25 cellular contexts compared by ENCODE assay signal in the genomic region with DNA sequence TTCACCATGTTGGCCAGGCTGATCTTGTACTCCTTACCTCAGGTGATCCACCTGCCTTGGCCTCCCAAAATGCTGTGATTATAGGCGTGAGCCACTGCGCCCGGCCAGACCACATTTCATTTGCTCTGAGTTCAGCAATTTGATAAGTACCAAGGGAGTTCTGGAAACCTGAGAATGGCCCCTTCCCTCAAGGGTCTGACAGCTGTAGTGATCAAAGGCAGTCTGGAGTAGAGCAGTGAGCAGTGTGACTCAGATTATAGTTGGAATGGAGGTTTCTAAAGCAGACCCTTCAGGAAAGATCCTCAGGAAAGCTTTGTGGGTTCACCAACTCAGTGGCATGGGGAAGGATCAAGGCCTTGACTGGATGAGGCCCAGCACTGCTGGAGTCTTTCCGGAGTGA. TPM values are rescaled to one million over a fixed set of nuclear protein-coding genes. Genes with fewer than 3 reads are reported as not detected.
A peak's percentile ranks its signal among the peaks of the same experiment; 100 is the strongest.
DNase-seq lines count a peak whose midpoint lies in the region; ATAC-seq, FAIRE-seq and TF ChIP-seq lines count a peak whose summit lies in the region.
"Had no signal": no experiment of that assay in that cellular context is flagged by ENCODE, and none has a peak within 500 bp of the region (broad histone marks: within the 10 kb centered on the region; RNA-seq: fewer than 3 reads in every experiment).

No MANE protein-coding gene starts in this region.

- peaks cover 5 to 20% of the 10 kb centered on the region in 2 experiments; a peak in 2 of 3 replicates for H3K36me3 ChIP-seq in HEK293 (ENCODE audit: control insufficient read depth in 2 of 2, insufficient read depth in 1 of 2, low read length in 2 of 2)
- H3K36me3 ChIP-seq in psoas muscle (ENCODE audit: insufficient read depth in 1 of 2, low read depth in 1 of 2): peaks cover 0 to 8% of the 10 kb centered on the region in 2 donors
- H3K36me3 ChIP-seq: MG63 had no signal

- no peaks in the 10 kb centered on the region for H3K9me3 Mint-ChIP-seq in activated T-cell treated with anti-CD3 and anti-CD28 coated beads, Interleukin-2, amount 50 U/mL, for 24 hours
- H3K9me3 Mint-ChIP-seq in activated T-cell treated with anti-CD3 and anti-CD28 coated beads, Interleukin-2, amount 50 U/mL, for 4 hours: no peaks in the 10 kb centered on the region
- H3K9me3 Mint-ChIP-seq in effector memory CD8-positive, alpha-beta T cell: no peaks in the 10 kb centered on the region
- no peaks in the 10 kb centered on the region for H3K9me3 Mint-ChIP-seq in activated CD4-positive, alpha-beta memory T cell treated with anti-CD3 and anti-CD28 coated beads for 36 hours
- H3K9me3 Mint-ChIP-seq: CD14-positive monocyte had no signal

- CTCF ChIA-PET in HEK293 (lab: Yijun Ruan, JAX): interaction anchor here (0.6 to 1.4 kb wide), 4 partner anchors 9 to 42 kb away, joined by 3 to 5 read pairs (median 4); no protein-coding TSS in a partner anchor
- CTCF ChIA-PET in activated CD4-positive, alpha-beta memory T cell treated with anti-CD3 and anti-CD28 coated beads for 36 hours (lab: Charles Lee): interaction anchor here (2.2 kb wide), 1 partner anchor 17 kb away, joined by 7 read pairs; no protein-coding TSS in a partner anchor

- POLR2A ChIA-PET in HEK293 (lab: Yijun Ruan, JAX): interaction anchor here (0.6 kb wide), 1 partner anchor 104 kb away, joined by 7 read pairs; no protein-coding TSS in a partner anchor
- POLR2A ChIA-PET in activated CD4-positive, alpha-beta memory T cell treated with anti-CD3 and anti-CD28 coated beads for 36 hours (lab: Charles Lee): no interaction called here

- H3K27ac ChIP-seq in HEK293 (ENCODE audit: extremely low read depth, low read depth, low read length): no peak overlapping the region
- peak overlapping the region; percentile 36 for H3K27ac ChIP-seq in psoas muscle
- H3K27ac ChIP-seq: A549 had no signal

- TF ChIP-seq CTCF in HEK293 (tag by site-specific recombination; IDR thresholded peaks at IDR 0.05) (no peak), psoas muscle (IDR thresholded peaks at IDR 0.05) (no peak)

- H3K9me3 ChIP-seq in HEK293 (ENCODE audit: control insufficient read depth, insufficient read depth, low read depth, low read length) (no peaks in the 10 kb centered on the region), psoas muscle (no peaks in the 10 kb centered on the region)
- H3K9me3 ChIP-seq: A549, MG63 had no signal

- no peaks in the 10 kb centered on the region for H3K27me3 Mint-ChIP-seq in activated T-cell treated with anti-CD3 and anti-CD28 coated beads, Interleukin-2, amount 50 U/mL, for 24 hours
- no peaks in the 10 kb centered on the region for H3K27me3 Mint-ChIP-seq in activated T-cell treated with anti-CD3 and anti-CD28 coated beads, Interleukin-2, amount 50 U/mL, for 4 hours (ENCODE audit: low read depth)
- H3K27me3 Mint-ChIP-seq in effector memory CD8-positive, alpha-beta T cell: no peaks in the 10 kb centered on the region
- H3K27me3 Mint-ChIP-seq in activated CD4-positive, alpha-beta memory T cell treated with anti-CD3 and anti-CD28 coated beads for 36 hours: no peaks in the 10 kb centered on the region
- H3K27me3 Mint-ChIP-seq: B cell had no signal

- H3K4me3 Mint-ChIP-seq in activated T-cell treated with anti-CD3 and anti-CD28 coated beads, Interleukin-2, amount 50 U/mL, for 24 hours: no peak overlapping the region
- no peak overlapping the region for H3K4me3 Mint-ChIP-seq in activated T-cell treated with anti-CD3 and anti-CD28 coated beads, Interleukin-2, amount 50 U/mL, for 4 hours
- H3K4me3 Mint-ChIP-seq in effector memory CD8-positive, alpha-beta T cell: no peak overlapping the region
- no peak overlapping the region for H3K4me3 Mint-ChIP-seq in activated CD4-positive, alpha-beta memory T cell treated with anti-CD3 and anti-CD28 coated beads for 36 hours
- H3K4me3 Mint-ChIP-seq: B cell, CD14-positive monocyte had no signal

- H3K36me3 Mint-ChIP-seq in activated T-cell treated with anti-CD3 and anti-CD28 coated beads, Interleukin-2, amount 50 U/mL, for 24 hours (ENCODE audit: low read depth): peaks cover 19% of the 10 kb centered on the region
- H3K36me3 Mint-ChIP-seq in activated T-cell treated with anti-CD3 and anti-CD28 coated beads, Interleukin-2, amount 50 U/mL, for 4 hours (ENCODE audit: insufficient read depth): peaks cover 4% of the 10 kb centered on the region
- H3K36me3 Mint-ChIP-seq in effector memory CD8-positive, alpha-beta T cell (ENCODE audit: insufficient read depth): peaks cover 16% of the 10 kb centered on the region
- H3K36me3 Mint-ChIP-seq in activated CD4-positive, alpha-beta memory T cell treated with anti-CD3 and anti-CD28 coated beads for 36 hours: no peaks in the 10 kb centered on the region

- H3K4me1 ChIP-seq in HEK293 (ENCODE audit: control insufficient read depth, insufficient read depth, low read length) (no peaks in the 10 kb centered on the region; the same call in 1 of the 2 replicates), psoas muscle (peaks cover 45% of the 10 kb centered on the region)
- H3K4me1 ChIP-seq: A549 had no signal

- no peak for FAIRE-seq in RCC 7860 (lab: Jason Lieb, UNC)
- FAIRE-seq: A549, H1, K562 had no signal

- no peaks in the 10 kb centered on the region for H3K27me3 ChIP-seq in psoas muscle (ENCODE audit: insufficient read depth in 3 of 3, low read length in 2 of 3)
- H3K27me3 ChIP-seq: MG63 had no signal

- H3K27ac Mint-ChIP-seq in activated T-cell treated with anti-CD3 and anti-CD28 coated beads, Interleukin-2, amount 50 U/mL, for 24 hours: peak overlapping the region; percentile 44
- peak overlapping the region; percentile 52 to 55 for H3K27ac Mint-ChIP-seq in effector memory CD8-positive, alpha-beta T cell
- H3K27ac Mint-ChIP-seq in activated CD4-positive, alpha-beta memory T cell treated with anti-CD3 and anti-CD28 coated beads for 36 hours: no peak overlapping the region
- H3K27ac Mint-ChIP-seq: B cell had no signal

- intact Hi-C loops in psoas muscle (cut with DNase I): no loop called here
- intact Hi-C loops in activated CD4-positive, alpha-beta memory T cell treated with anti-CD3 and anti-CD28 coated beads for 36 hours (cut with micrococcal nuclease): no loop called here

- ATAC-seq in activated T-cell treated with anti-CD3 and anti-CD28 coated beads, Interleukin-2, amount 50 U/mL, for 4 hours: no peak
- no peak for ATAC-seq in effector memory CD8-positive, alpha-beta T cell (replicated peaks)
- ATAC-seq in psoas muscle (no peak), GM21576 (IDR thresholded peaks at IDR 0.05; ENCODE audit: unreplicated experiment) (no peak)
- ATAC-seq: A549, K562 had no signal

- DNase-seq in activated T-cell treated with anti-CD3 and anti-CD28 coated beads, Interleukin-2, amount 50 U/mL, for 24 hours: no peak
- DNase-seq in activated T-cell treated with anti-CD3 and anti-CD28 coated beads, Interleukin-2, amount 50 U/mL, for 4 hours: no peak
- no peak for DNase-seq in effector memory CD8-positive, alpha-beta T cell
- DNase-seq in psoas muscle (no peak), RCC 7860 (ENCODE audit: low spot score) (no peak)
- no peak for DNase-seq in activated CD4-positive, alpha-beta memory T cell treated with anti-CD3 and anti-CD28 coated beads for 36 hours
- DNase-seq: EL, GF-D8, MG63, NCI-H1417 treated with DMSO at 0.1 percent for 48 hours, NCI-H187, NCI-H2107, NCI-H345, NCI-H524 treated with DMSO at 0.1 percent for 48 hours, NCI-H82, Right ventricle myocardium superior had no signal

- H3K4me3 ChIP-seq in HEK293 (ENCODE audit: low read depth, low read length) (no peak overlapping the region), psoas muscle (no peak overlapping the region)
- H3K4me3 ChIP-seq: A549, K562, MG63 had no signal

- whole genome bisulfite sequencing in psoas muscle, 3 donors: 66 to 86% (median 80%) methylated on average over 4 of the region's 4 CpGs

- peaks cover 30% of the 10 kb centered on the region for H3K4me1 Mint-ChIP-seq in activated T-cell treated with anti-CD3 and anti-CD28 coated beads, Interleukin-2, amount 50 U/mL, for 24 hours (ENCODE audit: low read depth)
- H3K4me1 Mint-ChIP-seq in activated T-cell treated with anti-CD3 and anti-CD28 coated beads, Interleukin-2, amount 50 U/mL, for 4 hours (ENCODE audit: low read depth): peaks cover 24% of the 10 kb centered on the region
- peaks cover 19 to 21% of the 10 kb centered on the region in 2 donors for H3K4me1 Mint-ChIP-seq in effector memory CD8-positive, alpha-beta T cell (ENCODE audit: low read depth in 2 of 2)
- H3K4me1 Mint-ChIP-seq in activated CD4-positive, alpha-beta memory T cell treated with anti-CD3 and anti-CD28 coated beads for 36 hours (ENCODE audit: low read depth): peaks cover 12% of the 10 kb centered on the region

RNA-seq across cellular contexts. Expression of gene PSKH1, which starts 7.1 kb away (rescaled TPM):
- 10 to 100 TPM; 10.4 to 14.6 (median 10.9) TPM for total RNA-seq in activated T-cell treated with anti-CD3 and anti-CD28 coated beads, Interleukin-2, amount 50 U/mL, for 4 hours
- 10 to 100 TPM; 11.3 to 18.8 (median 16.4) TPM for total RNA-seq in psoas muscle
- 10 to 100 TPM in 2 of 3 donors, 1 to 10 TPM in 1; 9.6 to 16.9 (median 11.0) TPM for polyA plus RNA-seq in psoas muscle
- 10 to 100 TPM in 1 of 2 experiments, 1 to 10 TPM in 1; 10.0 to 11.7 TPM for total RNA-seq in activated CD4-positive, alpha-beta memory T cell treated with anti-CD3 and anti-CD28 coated beads for 36 hours

RNA-seq across cellular contexts. Expression of gene NRN1L, which starts 15.5 kb away (rescaled TPM):
- not detected for total RNA-seq in activated T-cell treated with anti-CD3 and anti-CD28 coated beads, Interleukin-2, amount 50 U/mL, for 4 hours
- total RNA-seq in psoas muscle: 1 to 10 TPM in 1 of 4 donors, under 1 TPM in 1, not detected in 2; 0.77 to 1.1 TPM
- polyA plus RNA-seq in psoas muscle: under 1 TPM; 0.23 to 0.38 (median 0.37) TPM
- under 1 TPM in 1 of 2 experiments, not detected in 1; 0.76 TPM for total RNA-seq in activated CD4-positive, alpha-beta memory T cell treated with anti-CD3 and anti-CD28 coated beads for 36 hours
- total RNA-seq: LHCN-M2, Right ventricle myocardium superior, SK-MEL-5 had no signal

RNA-seq across cellular contexts. Expression of gene EDC4, which starts 27.3 kb away (rescaled TPM):
- total RNA-seq in activated T-cell treated with anti-CD3 and anti-CD28 coated beads, Interleukin-2, amount 50 U/mL, for 4 hours: 100 to 1,000 TPM; 114 to 124 (median 120) TPM
- 10 to 100 TPM; 33.8 to 52.1 (median 42.1) TPM for total RNA-seq in psoas muscle
- 10 to 100 TPM; 21.1 to 32.2 (median 23.8) TPM for polyA plus RNA-seq in psoas muscle
- 10 to 100 TPM; 88.6 to 94.2 TPM for total RNA-seq in activated CD4-positive, alpha-beta memory T cell treated with anti-CD3 and anti-CD28 coated beads for 36 hours

RNA-seq across cellular contexts. Expression of gene CTRL, which starts 31.5 kb away (rescaled TPM):
- total RNA-seq in activated T-cell treated with anti-CD3 and anti-CD28 coated beads, Interleukin-2, amount 50 U/mL, for 4 hours: 10 to 100 TPM in 1 of 3 donors, 1 to 10 TPM in 2; 7.8 to 10.4 (median 8.8) TPM
- total RNA-seq in psoas muscle: 1 to 10 TPM in 1 of 4 donors, under 1 TPM in 3; 0.27 to 1.1 (median 0.79) TPM
- polyA plus RNA-seq in psoas muscle: 1 to 10 TPM; 1.1 TPM
- 1 to 10 TPM; 2.9 to 3.1 TPM for total RNA-seq in activated CD4-positive, alpha-beta memory T cell treated with anti-CD3 and anti-CD28 coated beads for 36 hours

RNA-seq across cellular contexts. Expression of gene PSMB10, which starts 36.5 kb away (rescaled TPM):
- total RNA-seq in activated T-cell treated with anti-CD3 and anti-CD28 coated beads, Interleukin-2, amount 50 U/mL, for 4 hours: 100 to 1,000 TPM; 223 to 262 (median 249) TPM
- 10 to 100 TPM; 27.6 to 34.7 (median 31.6) TPM for total RNA-seq in psoas muscle
- 10 to 100 TPM; 55.0 to 98.6 (median 67.3) TPM for polyA plus RNA-seq in psoas muscle
- 100 to 1,000 TPM; 185 to 193 TPM for total RNA-seq in activated CD4-positive, alpha-beta memory T cell treated with anti-CD3 and anti-CD28 coated beads for 36 hours
